ENCODE assay signal across 16 cellular contexts in the genomic region with DNA sequence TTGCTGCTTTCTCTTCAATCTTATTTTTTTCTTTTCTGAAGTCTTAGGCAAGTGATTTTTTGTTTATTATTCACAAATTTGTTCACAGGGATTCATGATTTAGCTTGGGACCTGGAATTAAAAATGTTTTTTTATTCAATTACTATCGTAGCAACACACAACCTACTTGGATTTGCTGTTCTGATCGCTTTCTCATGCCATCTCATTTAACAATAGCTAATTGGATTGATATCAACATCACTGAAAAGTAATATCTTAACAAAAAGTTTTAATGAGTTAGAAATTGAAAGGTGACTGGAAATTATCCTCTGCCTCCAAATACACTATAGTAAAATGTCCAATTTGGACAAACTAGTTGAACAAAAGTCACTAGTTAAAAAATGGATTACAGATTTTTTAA. TPM values are rescaled to one million over a fixed set of nuclear protein-coding genes. Genes with fewer than 3 reads are reported as not detected.
DNase-seq lines count a peak whose midpoint lies in the region; ATAC-seq, FAIRE-seq and TF ChIP-seq lines count a peak whose summit lies in the region.
"Had no signal": no experiment of that assay in that cellular context is flagged by ENCODE, and none has a peak within 500 bp of the region (broad histone marks: within the 10 kb centered on the region; RNA-seq: fewer than 3 reads in every experiment).

No MANE protein-coding gene starts in this region.

- H3K79me2 ChIP-seq in HepG2 (ENCODE audit: insufficient read depth, low read length), result no peaks in the 10 kb centered on the region

- H3K36me3 ChIP-seq in liver (ENCODE audit: control insufficient read depth in 4 of 4, insufficient read depth in 3 of 4, low read depth in 1 of 4, low read length in 3 of 4), result peaks cover 0 to 6% (median 2%) of the 10 kb centered on the region in 4 donors
- no peaks in the 10 kb centered on the region for H3K36me3 ChIP-seq in HepG2 (replicated peaks in 1 of 2; ENCODE audit: control insufficient read depth in 1 of 2, insufficient read depth in 2 of 2, low read length in 2 of 2)
- no peaks in the 10 kb centered on the region for H3K36me3 ChIP-seq in mesenchymal stem cell (ENCODE audit: control insufficient read depth in 1 of 2, insufficient read depth in 2 of 2, low read depth in 1 of 2, low read length in 2 of 2)

- POLR2A ChIA-PET in HepG2 (lab: Yijun Ruan, JAX), result no interaction called here

- H3K9me3 ChIP-seq in liver (ENCODE audit: control insufficient read depth in 4 of 4, low read length in 3 of 4) (no peaks in the 10 kb centered on the region), HepG2 (ENCODE audit: low read length) (no peaks in the 10 kb centered on the region), mesenchymal stem cell (ENCODE audit: control insufficient read depth, low read length) (no peaks in the 10 kb centered on the region)
- H3K9me3 ChIP-seq: BLaER1 had no signal

- ATAC-seq in HepG2 (no peak), Right ventricle myocardium inferior (no peak), GM18498 (IDR thresholded peaks at IDR 0.05; ENCODE audit: unreplicated experiment) (no peak)
- ATAC-seq: CD8-positive, alpha-beta T cell had no signal

- H3K27me3 ChIP-seq in liver (ENCODE audit: control insufficient read depth in 4 of 4, insufficient read depth in 4 of 4, low read length in 3 of 4), result no peaks in the 10 kb centered on the region
- no peaks in the 10 kb centered on the region for H3K27me3 ChIP-seq in HepG2 (ENCODE audit: control insufficient read depth in 1 of 2, insufficient read depth in 2 of 2, low read length in 2 of 2)
- H3K27me3 ChIP-seq in mesenchymal stem cell (ENCODE audit: control insufficient read depth in 1 of 2, insufficient read depth in 1 of 2, low read length in 2 of 2), result peaks cover 0 to 12% of the 10 kb centered on the region in 2 experiments
- H3K27me3 ChIP-seq: BLaER1 had no signal

- no peak overlapping the region for H2AFZ ChIP-seq in HepG2 (ENCODE audit: low read length)
- H2AFZ ChIP-seq in mesenchymal stem cell (ENCODE audit: low read depth, low read length), result no peak overlapping the region

- intact Hi-C loops in HepG2 (cut with micrococcal nuclease; ENCODE audit: unreplicated experiment), result no loop called here
- intact Hi-C loops in Right ventricle myocardium inferior (cut with DNase I), result no loop called here

- in situ Hi-C loops in HepG2 (cut with HindIII; ENCODE audit: extremely low pct_ligation_motif_present, low pct_unique_long_range_greater_than_20kb), result no loop called here

- no peak overlapping the region for H3K23ac ChIP-seq in mesenchymal stem cell (ENCODE audit: low read length in 2 of 2)

- H2AK5ac ChIP-seq in mesenchymal stem cell (ENCODE audit: low read length, severe bottlenecking), result no peak overlapping the region

- no peak for TF ChIP-seq POLR2A in HepG2 (IDR thresholded peaks at IDR 0.05; ENCODE audit: insufficient read depth in 1 of 2, low read depth in 2 of 2, low read length in 2 of 2)

- H3K27ac ChIP-seq in liver (ENCODE audit: low read depth in 1 of 2, low read length in 2 of 2) (peak overlapping the region; percentile 46), HepG2 (ENCODE audit: extremely low read length, insufficient read depth, low read length) (no peak overlapping the region), mesenchymal stem cell (ENCODE audit: low read length, poor library complexity, severe bottlenecking) (peak overlapping the region; percentile 33)
- H3K27ac ChIP-seq: 22Rv1, BLaER1 had no signal

- no peak overlapping the region for H3K4ac ChIP-seq in mesenchymal stem cell (ENCODE audit: low read depth in 1 of 2, low read length in 2 of 2)

- TF ChIP-seq EP300 in HepG2 (IDR thresholded peaks at IDR 0.05; ENCODE audit: low read depth in 2 of 2, low read length in 2 of 2) (no peak), HepG2 (CRISPR knock-in tag; IDR thresholded peaks at IDR 0.05; ENCODE audit: borderline replicate concordance) (no peak)

- no peak overlapping the region for H3K4me3 ChIP-seq in liver (ENCODE audit: low read depth in 1 of 3, low read length in 3 of 3)
- no peak overlapping the region for H3K4me3 ChIP-seq in HepG2 (replicated peaks in 1 of 3; ENCODE audit: insufficient read depth in 1 of 3, low read depth in 2 of 3, low read length in 3 of 3)
- no peak overlapping the region for H3K4me3 ChIP-seq in mesenchymal stem cell (ENCODE audit: insufficient read depth in 1 of 2, low read depth in 1 of 2, low read length in 2 of 2)
- H3K4me3 ChIP-seq: BLaER1 had no signal

- H4K91ac ChIP-seq in mesenchymal stem cell (ENCODE audit: low read length), result no peak overlapping the region

- no peak overlapping the region for H3K18ac ChIP-seq in mesenchymal stem cell (ENCODE audit: low read depth in 1 of 2, low read length in 2 of 2)

- H3K4me1 ChIP-seq in liver (ENCODE audit: control insufficient read depth in 4 of 4, insufficient read depth in 4 of 4, low read length in 3 of 4) (peaks cover 2 to 50% (median 41%) of the 10 kb centered on the region in 4 donors), HepG2 (ENCODE audit: insufficient read depth, low read length) (peaks cover 7% of the 10 kb centered on the region), mesenchymal stem cell (ENCODE audit: control insufficient read depth, insufficient read depth, low read depth, low read length) (peaks cover 15% of the 10 kb centered on the region)
- H3K4me1 ChIP-seq: BLaER1 had no signal

- H2BK5ac ChIP-seq in mesenchymal stem cell (ENCODE audit: low read depth, low read length, poor library complexity, severe bottlenecking), result no peak overlapping the region

- TF ChIP-seq CTCF in liver (IDR thresholded peaks at IDR 0.05; ENCODE audit: low read depth, low read length, missing input control) (no peak), HepG2 (CRISPR knock-in tag; IDR thresholded peaks at IDR 0.05) (no peak)

- no peak overlapping the region for H2BK15ac ChIP-seq in mesenchymal stem cell (ENCODE audit: low read depth, poor library complexity, severe bottlenecking)

- no peaks in the 10 kb centered on the region for H4K20me1 ChIP-seq in HepG2 (ENCODE audit: insufficient read depth, low read length)
- H4K20me1 ChIP-seq: BLaER1 had no signal

- 50% methylated on average over 2 of the region's 2 CpGs for WGBS in liver
- WGBS in HepG2 (ENCODE audit: low lambda C conversion rate), result 1% methylated on average over 2 of the region's 2 CpGs
- no CpG with 5 or more reads among the region's 2 CpGs for WGBS in mesenchymal stem cell

- no peak overlapping the region for H4K8ac ChIP-seq in mesenchymal stem cell (ENCODE audit: low read length)

- TF ChIP-seq RAD21 in liver (IDR thresholded peaks at IDR 0.05) (no peak), HepG2 (CRISPR knock-in tag; IDR thresholded peaks at IDR 0.05) (no peak)

- peak overlapping the region in 1 of 2 donors; percentile 19 for H3K9ac ChIP-seq in liver (ENCODE audit: low read depth in 1 of 2, low read length in 2 of 2)
- H3K9ac ChIP-seq in HepG2 (ENCODE audit: insufficient read depth, low read depth, low read length), result no peak overlapping the region
- H3K9ac ChIP-seq in mesenchymal stem cell (ENCODE audit: low read length), result no peak overlapping the region
- H3K9ac ChIP-seq: BLaER1 had no signal

- H3K79me1 ChIP-seq in mesenchymal stem cell (replicated peaks; ENCODE audit: low read length, poor library complexity, severe bottlenecking), result no peaks in the 10 kb centered on the region

- no peak overlapping the region for H2BK12ac ChIP-seq in mesenchymal stem cell (ENCODE audit: low read length in 2 of 2)

- no peak overlapping the region for H3K4me2 ChIP-seq in HepG2 (ENCODE audit: low read depth, low read length)
- H3K4me2 ChIP-seq in mesenchymal stem cell (ENCODE audit: low read length, poor library complexity, severe bottlenecking), result no peak overlapping the region
- H3K4me2 ChIP-seq: BLaER1 had no signal

- no peak for FAIRE-seq in HepG2 (lab: Jason Lieb, UNC)
- peak; percentile 47 for FAIRE-seq in colon (lab: Jason Lieb, UNC)

- no TSS peak for BruUV-seq in HepG2 (replicated peaks; lab: Mats Ljungman, UMichigan)

- no peak overlapping the region for H2BK120ac ChIP-seq in mesenchymal stem cell (ENCODE audit: low read depth, low read length)

- DNase-seq in HepG2 (ENCODE audit: low spot score) (no peak), mesenchymal stem cell (no peak), Right ventricle myocardium inferior (ENCODE audit: missing footprints) (no peak), GDM1 (lab: John Stamatoyannopoulos, UW) (no peak)
- DNase-seq: CD8-positive, alpha-beta T cell; COR-L47; DMS153; DMS79; GF-D8; GOT3; H7 had no signal

- H3K14ac ChIP-seq in mesenchymal stem cell (ENCODE audit: low read length in 2 of 2), result no peak overlapping the region

- CTCF ChIA-PET in HepG2 (lab: Yijun Ruan, JAX; ENCODE audit: low intra/inter-chr PET ratio, low total read pairs), result no interaction called here

TF ChIP-seq in liver, 16 proteins besides CTCF, POLR2A, EP300 and RAD21 (continues in another document):
- no peak for TF ChIP-seq TAF1 (conservative IDR thresholded peaks at IDR 0.05)
- no peak for TF ChIP-seq RXRA (IDR thresholded peaks at IDR 0.05)

TF ChIP-seq in HepG2, 621 proteins besides CTCF, POLR2A, EP300 and RAD21 (continues in another document):
- TF ChIP-seq SIX4 (CRISPR knock-in tag; IDR thresholded peaks at IDR 0.05), result no peak

RNA-seq across cellular contexts. Expression of gene MAP3K21, which starts 32.4 kb away (rescaled TPM):
- total RNA-seq in liver, result 1 to 10 TPM in 1 of 2 donors, under 1 TPM in 1; 0.51 to 7.3 TPM
- 1 to 10 TPM; 1.6 TPM for polyA plus RNA-seq in liver
- not detected in 2 replicates for total RNA-seq in HepG2 (2016; rRNA removed; fragmentation: Illumina TruSeq; extraction: Trizol)
- total RNA-seq in HepG2 (2016; cell fraction: cytosol; rRNA removed; fragmentation: Illumina TruSeq; extraction: Trizol; ENCODE audit: low read depth), result not detected in 2 replicates
- not detected in 2 replicates for total RNA-seq in HepG2 (2016; cell fraction: insoluble cytoplasmic fraction; rRNA removed; fragmentation: Illumina TruSeq; extraction: Trizol)
- total RNA-seq in HepG2 (2016; cell fraction: membrane; rRNA removed; fragmentation: Illumina TruSeq; extraction: Trizol), result not detected in 2 replicates
- total RNA-seq in HepG2 (2016; cell fraction: nucleus; rRNA removed; fragmentation: Illumina TruSeq; extraction: Trizol), result not detected in 2 replicates
- polyA plus RNA-seq in HepG2 (2011; rRNA removed), result not detected in 2 replicates
- polyA plus RNA-seq in HepG2 (2011; cell fraction: cytosol; rRNA removed), result not detected in 2 replicates
- not detected in 2 replicates for polyA plus RNA-seq in HepG2 (2011; cell fraction: nucleus; rRNA removed)
- not detected in 2 replicates for polyA plus RNA-seq in HepG2 (2012)
- not detected in 2 replicates for polyA plus RNA-seq in HepG2 (2016; cell fraction: cytosol; fragmentation: Illumina TruSeq; extraction: Trizol; ENCODE audit: low read depth)
- polyA plus RNA-seq in HepG2 (2016; cell fraction: insoluble cytoplasmic fraction; fragmentation: Illumina TruSeq; extraction: Trizol; ENCODE audit: low read depth), result not detected in 2 replicates
- polyA plus RNA-seq in HepG2 (2016; cell fraction: membrane; fragmentation: Illumina TruSeq; extraction: Trizol; ENCODE audit: low read depth), result not detected in 2 replicates
- polyA plus RNA-seq in HepG2 (2016; cell fraction: nucleus; fragmentation: Illumina TruSeq; extraction: Trizol; ENCODE audit: insufficient read depth, low read depth), result not detected in 2 replicates
- polyA minus RNA-seq in HepG2 (2011; rRNA and poly(A)+ RNA removed; ENCODE audit: low replicate concordance), result 44.2 TPM in 1 of 2 replicates, not detected in the other
- 0.18 and 0.20 TPM in 2 replicates for polyA minus RNA-seq in HepG2 (2011; cell fraction: cytosol; rRNA and poly(A)+ RNA removed)
- polyA minus RNA-seq in HepG2 (2011; cell fraction: nucleus; rRNA and poly(A)+ RNA removed), result 0.13 and 0.25 TPM in 2 replicates
- polyA plus RNA-seq in mesenchymal stem cell (2013, experiment 1 of 2), result 0.32 TPM
- 0.29 TPM for polyA plus RNA-seq in mesenchymal stem cell (2013, experiment 2 of 2)
- 0.32 TPM for total RNA-seq in Right ventricle myocardium inferior
